ENCODE assay signal across 8 cellular contexts in the genomic region with DNA sequence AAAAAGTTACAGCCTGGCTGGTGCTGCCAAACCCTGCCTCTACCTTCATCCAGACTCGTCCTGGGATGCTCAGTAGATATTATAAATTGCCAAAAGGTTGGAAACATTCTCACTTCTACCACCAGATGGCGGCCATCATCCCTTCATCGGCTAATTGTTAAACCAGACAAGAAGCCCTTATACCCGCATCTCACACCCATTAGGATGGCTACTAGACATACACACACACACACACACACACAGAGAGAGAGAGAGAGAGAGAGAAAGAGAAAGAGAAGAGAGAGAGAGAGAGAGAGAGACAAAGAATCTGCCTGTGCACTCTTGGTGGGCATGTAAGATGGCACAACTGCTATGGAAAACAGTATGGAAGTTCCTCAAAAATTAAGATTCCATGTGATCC. TPM values are rescaled to one million over a fixed set of nuclear protein-coding genes. Genes with fewer than 3 reads are reported as not detected.
DNase-seq lines count a peak whose midpoint lies in the region; ATAC-seq and TF ChIP-seq lines count a peak whose summit lies in the region.

No MANE protein-coding gene starts in this region.

- H3K27ac ChIP-seq in Peyer's patch (no peak overlapping the region), upper lobe of left lung (no peak overlapping the region)

- no peak for TF ChIP-seq EP300 in upper lobe of left lung (IDR thresholded peaks at IDR 0.05)

- H3K36me3 ChIP-seq in Peyer's patch (no peaks in the 10 kb centered on the region), upper lobe of left lung (no peaks in the 10 kb centered on the region)

- ATAC-seq in upper lobe of left lung (ENCODE audit: low FRiP score in 2 of 2): peak; percentile 61 to 86
- no peak for ATAC-seq in HG03342 (IDR thresholded peaks at IDR 0.05; ENCODE audit: unreplicated experiment)

- WGBS in upper lobe of left lung, 2 donors: 0 to 4% methylated on average over 4 of the region's 4 CpGs

- H3K4me3 ChIP-seq in Jurkat, Clone E6-1 (ENCODE audit: low read length): no peak overlapping the region
- H3K4me3 ChIP-seq in Peyer's patch: no peak overlapping the region
- H3K4me3 ChIP-seq in upper lobe of left lung: no peak overlapping the region

- no peaks in the 10 kb centered on the region for H3K27me3 ChIP-seq in Peyer's patch
- H3K27me3 ChIP-seq in upper lobe of left lung: no peaks in the 10 kb centered on the region

- TF ChIP-seq CTCF in Peyer's patch (IDR thresholded peaks at IDR 0.05): peak; percentile 48 to 80 (median 72)
- peak; percentile 25 to 67 (median 53) for TF ChIP-seq CTCF in upper lobe of left lung (IDR thresholded peaks at IDR 0.05)

- H3K9me3 ChIP-seq in Peyer's patch (no peaks in the 10 kb centered on the region), upper lobe of left lung (no peaks in the 10 kb centered on the region)

- DNase-seq in DMS 273 (lab: John Stamatoyannopoulos, UW; ENCODE audit: unreplicated experiment) (peak; percentile 75), Peyer's patch (peak in 2 of 3 donors; percentile 66 to 85), activated T-helper 1 cell treated with Interleukin-2 at 50 U/mL for 16 hours (ENCODE audit: low read depth) (peak; percentile 33), fibroblast of the conjunctiva (ENCODE audit: low read depth) (peak; percentile 79), occipital lobe (lab: John Stamatoyannopoulos, UW) (peak; percentile 58), upper lobe of left lung (peak in 1 of 2 donors; percentile 49)
- peak; percentile 78 for DNase-seq in Jurkat, Clone E6-1 (ENCODE audit: low read depth, low spot score)

- H3K4me1 ChIP-seq in Peyer's patch (no peaks in the 10 kb centered on the region), upper lobe of left lung (peaks cover 0 to 3% (median 0%) of the 10 kb centered on the region in 4 donors)

- TF ChIP-seq POLR2A in Peyer's patch (IDR thresholded peaks at IDR 0.05): no peak
- TF ChIP-seq POLR2A in upper lobe of left lung (IDR thresholded peaks at IDR 0.05): no peak

RNA-seq across cellular contexts. Expression of a gene that starts 15.0 kb away (rescaled TPM):
- not detected for polyA plus RNA-seq in Jurkat, Clone E6-1 (2012; ENCODE audit: insufficient read depth, insufficient read length)
- total RNA-seq in Peyer's patch (10 to 100 TPM in 1 of 4 donors, 1 to 10 TPM in 1, under 1 TPM in 1, not detected in 1; 0.35 to 16.5 (median 1.5) TPM), occipital lobe (0.16 TPM), upper lobe of left lung (10 to 100 TPM in 3 of 6 donors, 1 to 10 TPM in 3; 6.3 to 30.6 (median 10.7) TPM)

RNA-seq across cellular contexts. Expression of a gene that starts 32.5 kb away (rescaled TPM):
- polyA plus RNA-seq in Jurkat, Clone E6-1 (2012; ENCODE audit: insufficient read depth, insufficient read length): 56.3 TPM
- total RNA-seq in Peyer's patch (10 to 100 TPM; 20.5 to 85.0 (median 33.1) TPM), occipital lobe (94.5 TPM), upper lobe of left lung (10 to 100 TPM; 36.1 to 81.7 (median 39.6) TPM)

RNA-seq across cellular contexts. Expression of a gene that starts 57.9 kb away (rescaled TPM):
- 5.3 TPM for polyA plus RNA-seq in Jurkat, Clone E6-1 (2012; ENCODE audit: insufficient read depth, insufficient read length)
- 10 to 100 TPM; 10.2 to 23.9 (median 18.5) TPM for total RNA-seq in Peyer's patch
- 39.0 TPM for total RNA-seq in occipital lobe
- total RNA-seq in upper lobe of left lung: 10 to 100 TPM in 3 of 6 donors, 1 to 10 TPM in 3; 4.9 to 29.3 (median 10.4) TPM
